8 cellular contexts compared by ENCODE assay signal in genomic region chr11:125902315-125902926, GRCh38. TPM values are rescaled to one million over a fixed set of nuclear protein-coding genes. Genes with fewer than 3 reads are reported as not detected.
A peak's percentile ranks its signal among the peaks of the same experiment; 100 is the strongest.
DNase-seq lines count a peak whose midpoint lies in the region; ATAC-seq, FAIRE-seq and TF ChIP-seq lines count a peak whose summit lies in the region.

No MANE protein-coding gene starts in this region.

- no peak for FAIRE-seq in RCC 7860 (lab: Jason Lieb, UNC)

- in situ Hi-C loops in Panc1 (cut with HindIII; ENCODE audit: low pct_unique_long_range_greater_than_20kb, low sequenced_read_pairs) = loop anchor here (25.0 kb wide), 1 partner anchor 185 kb away; no protein-coding TSS in a partner anchor

- peaks cover 9% of the 10 kb centered on the region; the same call in 1 of the 2 replicates for H3K4me1 ChIP-seq in Panc1 (ENCODE audit: control insufficient read depth, insufficient read depth, low read length)
- peaks cover 7% of the 10 kb centered on the region for H3K4me1 ChIP-seq in ovary (ENCODE audit: insufficient read depth)

- H3K36me3 ChIP-seq in Panc1 (ENCODE audit: control insufficient read depth, insufficient read depth, low read length) = peaks cover 21% of the 10 kb centered on the region
- H3K36me3 ChIP-seq in ovary = no peaks in the 10 kb centered on the region

- TF ChIP-seq CTCF in GM12875 (IDR thresholded peaks at IDR 0.05; ENCODE audit: borderline replicate concordance, insufficient read depth, low read depth, low read length) (no peak), Panc1 (IDR thresholded peaks at IDR 0.05) (no peak), ovary (IDR thresholded peaks at IDR 0.05) (no peak)

- no peak for TF ChIP-seq POLR2A in ovary (IDR thresholded peaks at IDR 0.05)

- intact Hi-C loops in Panc1 (cut with micrococcal nuclease; ENCODE audit: unreplicated experiment) = no loop called here
- intact Hi-C loops in ovary (cut with DNase I) = no loop called here

- peak; percentile 62 for ATAC-seq in Panc1

- 41 to 47% (median 42%) methylated on average over 19 of the region's 19 CpGs for WGBS in ovary, 3 donors

- H3K9me3 ChIP-seq in Panc1 (ENCODE audit: control insufficient read depth, insufficient read depth, low read depth, low read length) = no peaks in the 10 kb centered on the region
- H3K9me3 ChIP-seq in ovary = no peaks in the 10 kb centered on the region

- POLR2A ChIA-PET in Panc1 (lab: Charles Lee) = interaction anchor here (0.5 to 1.4 kb wide), 5 partner anchors 8 to 151 kb away, joined by 3 to 11 read pairs (median 4); partner anchors contain the start of gene HYLS1

- peaks cover 14% of the 10 kb centered on the region for H3K27me3 ChIP-seq in Panc1 (ENCODE audit: control insufficient read depth, insufficient read depth, low read length)
- H3K27me3 ChIP-seq in ovary = no peaks in the 10 kb centered on the region

- H3K4me3 ChIP-seq in GM12875 (ENCODE audit: low read depth, low read length) (peak overlapping the region; percentile 59), Panc1 (ENCODE audit: low read depth in 2 of 2, low read length in 2 of 2) (peak overlapping the region; percentile 87 to 97), ovary (peak overlapping the region; percentile 72)

- no peak for DNase-seq in Panc1 (ENCODE audit: low read depth, low spot score)
- DNase-seq in epithelial cell of prostate (ENCODE audit: low read depth, low spot score) = no peak
- no peak for DNase-seq in ovary
- no peak for DNase-seq in NCI-H2171 (lab: John Stamatoyannopoulos, UW)
- no peak for DNase-seq in NCI-H82 treated with DMSO at 0.1 percent for 48 hours (lab: John Stamatoyannopoulos, UW; ENCODE audit: unreplicated experiment)
- no peak for DNase-seq in RCC 7860 (ENCODE audit: low spot score)
- DNase-seq in activated CD4-positive, CD25-positive, alpha-beta regulatory T cell treated with anti-CD3 and anti-CD28 coated beads, Interleukin-2, amount 50 U/mL, for 72 hours = no peak

- CTCF ChIA-PET in Panc1 (lab: Charles Lee) = no interaction called here

- H3K27ac ChIP-seq in Panc1 (ENCODE audit: low read length) (peak overlapping the region; percentile 99), epithelial cell of prostate (peak overlapping the region; percentile 39), ovary (peak overlapping the region; percentile 16 to 22)

- BruUV-seq in Panc1 (replicated peaks; lab: Mats Ljungman, UMichigan) = TSS peak; percentile 95

- no peak for TF ChIP-seq EP300 in ovary (IDR thresholded peaks at IDR 0.05)

RNA-seq across cellular contexts. Expression of gene PUS3, which starts 0.6 kb away (rescaled TPM):
- 15.1 TPM for total RNA-seq in Panc1 (2021; ENCODE audit: unreplicated experiment)
- polyA plus RNA-seq in Panc1 (2012; ENCODE audit: insufficient read length) = 12.6 TPM
- 10 to 100 TPM in 2 of 7 donors, 1 to 10 TPM in 5; 3.8 to 13.1 (median 8.9) TPM for total RNA-seq in ovary
- polyA plus RNA-seq in ovary = 10 to 100 TPM in 1 of 2 donors, 1 to 10 TPM in 1; 6.4 to 16.7 TPM

RNA-seq across cellular contexts. Expression of gene DDX25, which starts 1.9 kb away (rescaled TPM):
- 0.15 TPM for total RNA-seq in Panc1 (2021; ENCODE audit: unreplicated experiment)
- 0.12 TPM for polyA plus RNA-seq in Panc1 (2012; ENCODE audit: insufficient read length)
- under 1 TPM in 6 of 7 donors, not detected in 1; 0.23 to 0.92 (median 0.56) TPM for total RNA-seq in ovary
- polyA plus RNA-seq in ovary = under 1 TPM; 0.51 to 0.88 TPM

RNA-seq across cellular contexts. Expression of gene HYLS1, which starts 15.0 kb away (rescaled TPM):
- 32.2 TPM for total RNA-seq in Panc1 (2021; ENCODE audit: unreplicated experiment)
- 13.5 TPM for polyA plus RNA-seq in Panc1 (2012; ENCODE audit: insufficient read length)
- total RNA-seq in ovary = 1 to 10 TPM; 2.2 to 5.5 (median 4.5) TPM
- 1 to 10 TPM; 3.0 to 8.8 TPM for polyA plus RNA-seq in ovary

RNA-seq across cellular contexts. Expression of gene VSIG10L2, which starts 43.4 kb away (rescaled TPM):
- total RNA-seq in Panc1 (2021; ENCODE audit: unreplicated experiment) = not detected
- not detected for polyA plus RNA-seq in Panc1 (2012; ENCODE audit: insufficient read length)
- 1 to 10 TPM in 3 of 7 donors, under 1 TPM in 4; 0.08 to 3.3 (median 0.97) TPM for total RNA-seq in ovary
- under 1 TPM; 0.25 to 0.40 TPM for polyA plus RNA-seq in ovary

Comparison
In these comparisons a context has a peak if more than half of its experiments do, and no peak if none do; other contexts are left out.
1. H3K27ac ChIP-seq: peak in every context shown above with its lines; median percentile 99 in Panc1; 39 in epithelial cell of prostate; 19 in ovary.